Comparison of ENCODE assay signal across 2 cellular contexts in the genomic region with DNA sequence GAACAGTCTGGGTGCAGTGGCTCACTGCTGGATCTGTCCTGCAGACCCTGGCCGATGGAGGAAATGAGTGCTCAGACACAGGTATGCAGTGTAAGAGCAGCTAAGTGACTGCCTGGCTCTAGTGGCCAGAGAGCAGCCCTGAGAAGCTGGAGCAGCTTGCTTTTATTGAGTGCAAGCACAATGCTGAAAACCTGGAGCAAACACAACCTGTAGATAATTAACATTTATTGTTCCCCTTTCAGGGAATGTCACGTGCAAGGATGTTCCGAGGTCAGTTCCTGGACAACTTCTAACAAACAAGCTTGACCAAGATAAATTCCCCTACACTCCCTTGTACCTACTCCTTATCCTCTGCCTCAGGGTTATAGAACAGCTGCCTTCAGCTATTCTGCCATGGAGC.
TF ChIP-seq lines count a peak whose summit lies in the region.

No MANE protein-coding gene starts in this region.

TF ChIP-seq in IMR-90, 13 proteins besides CTCF, POLR2A, EP300 and RAD21:
- TF ChIP-seq, protein P1, sequence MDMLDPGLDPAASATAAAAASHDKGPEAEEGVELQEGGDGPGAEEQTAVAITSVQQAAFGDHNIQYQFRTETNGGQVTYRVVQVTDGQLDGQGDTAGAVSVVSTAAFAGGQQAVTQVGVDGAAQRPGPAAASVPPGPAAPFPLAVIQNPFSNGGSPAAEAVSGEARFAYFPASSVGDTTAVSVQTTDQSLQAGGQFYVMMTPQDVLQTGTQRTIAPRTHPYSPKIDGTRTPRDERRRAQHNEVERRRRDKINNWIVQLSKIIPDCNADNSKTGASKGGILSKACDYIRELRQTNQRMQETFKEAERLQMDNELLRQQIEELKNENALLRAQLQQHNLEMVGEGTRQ (IDR thresholded peaks at IDR 0.05; ENCODE audit: low read depth, low read length) = no peak
- TF ChIP-seq SMC3 (IDR thresholded peaks at IDR 0.05; ENCODE audit: low read depth, low read length) = no peak
- TF ChIP-seq FOS (IDR thresholded peaks at IDR 0.05; ENCODE audit: low read depth, low read length) = no peak
- no peak for TF ChIP-seq RFX5 (IDR thresholded peaks at IDR 0.05; ENCODE audit: low read depth, low read length)
- TF ChIP-seq MXI1 (IDR thresholded peaks at IDR 0.05; ENCODE audit: borderline replicate concordance, low read depth, low read length) = no peak
- TF ChIP-seq, protein P2, sequence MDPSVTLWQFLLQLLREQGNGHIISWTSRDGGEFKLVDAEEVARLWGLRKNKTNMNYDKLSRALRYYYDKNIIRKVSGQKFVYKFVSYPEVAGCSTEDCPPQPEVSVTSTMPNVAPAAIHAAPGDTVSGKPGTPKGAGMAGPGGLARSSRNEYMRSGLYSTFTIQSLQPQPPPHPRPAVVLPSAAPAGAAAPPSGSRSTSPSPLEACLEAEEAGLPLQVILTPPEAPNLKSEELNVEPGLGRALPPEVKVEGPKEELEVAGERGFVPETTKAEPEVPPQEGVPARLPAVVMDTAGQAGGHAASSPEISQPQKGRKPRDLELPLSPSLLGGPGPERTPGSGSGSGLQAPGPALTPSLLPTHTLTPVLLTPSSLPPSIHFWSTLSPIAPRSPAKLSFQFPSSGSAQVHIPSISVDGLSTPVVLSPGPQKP (IDR thresholded peaks at IDR 0.05; ENCODE audit: borderline replicate concordance, low read depth, low read length) = no peak
- no peak for TF ChIP-seq MAZ (IDR thresholded peaks at IDR 0.05; ENCODE audit: borderline replicate concordance, low read depth, low read length)
- no peak for TF ChIP-seq CHD1 (IDR thresholded peaks at IDR 0.05; ENCODE audit: low read depth, low read length)
- no peak for TF ChIP-seq RCOR1 (IDR thresholded peaks at IDR 0.05; ENCODE audit: insufficient replicate concordance, low read length)
- TF ChIP-seq NFE2L2 (IDR thresholded peaks at IDR 0.05; ENCODE audit: low read depth, low read length) = no peak
TF ChIP-seq in IMR-90: peak in this region for 0.

TF ChIP-seq in HepG2, 621 proteins besides CTCF, POLR2A, EP300 and RAD21:
- no peak for TF ChIP-seq NFATC3 (CRISPR knock-in tag; IDR thresholded peaks at IDR 0.05)
- TF ChIP-seq SOX13 (IDR thresholded peaks at IDR 0.05) = no peak
- peak in 1 of 2 experiments; percentile 19; a peak in 1 of 4 replicates for TF ChIP-seq SOX13 (CRISPR knock-in tag; conservative IDR thresholded peaks at IDR 0.05 in 1 of 2, IDR thresholded peaks at IDR 0.05 in 1 of 2)
